Comparison of ENCODE assay signal across 1 cellular context in the genomic region with DNA sequence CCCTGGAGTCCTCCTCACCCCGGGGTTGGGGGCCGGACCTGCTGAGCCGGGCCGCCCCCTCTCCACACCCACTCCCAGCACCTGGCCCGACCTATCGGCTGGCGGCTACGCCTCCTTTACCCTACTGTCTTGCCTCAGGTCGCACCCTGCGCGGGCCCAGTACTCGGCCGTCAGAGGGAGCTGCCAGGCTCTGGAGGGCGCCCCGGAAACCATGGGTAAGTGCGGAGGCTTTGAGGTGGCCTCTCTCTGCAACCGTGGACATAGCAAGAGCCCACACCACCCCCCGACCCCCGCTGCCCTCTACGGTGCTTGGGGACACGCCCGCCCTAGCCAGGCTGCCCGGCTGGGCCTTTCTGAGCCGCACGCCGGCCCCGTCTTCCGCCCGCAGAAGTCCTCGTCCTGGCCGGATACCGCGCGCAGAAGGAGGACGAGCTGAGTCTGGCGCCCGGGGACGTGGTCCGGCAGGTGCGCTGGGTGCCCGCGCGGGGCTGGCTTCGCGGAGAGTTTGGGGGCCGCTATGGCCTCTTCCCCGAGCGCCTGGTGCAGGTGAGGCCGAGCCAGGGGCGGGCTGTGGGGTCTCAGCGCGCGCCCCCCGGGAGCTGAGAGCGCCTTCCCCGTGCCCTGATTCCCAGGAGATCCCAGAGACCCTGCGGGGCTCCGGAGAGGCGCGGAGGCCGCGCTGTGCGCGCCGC.
TF ChIP-seq lines count a peak whose summit lies in the region.

SH3D21 (plus strand) TSS at position 159 of the 692 bp plus-strand sequence; CDS start at position 212, 53 bp downstream.

TF ChIP-seq in HepG2, 621 proteins besides CTCF, POLR2A, EP300 and RAD21 (continued from another document and continues in another):
- TF ChIP-seq, protein P1, sequence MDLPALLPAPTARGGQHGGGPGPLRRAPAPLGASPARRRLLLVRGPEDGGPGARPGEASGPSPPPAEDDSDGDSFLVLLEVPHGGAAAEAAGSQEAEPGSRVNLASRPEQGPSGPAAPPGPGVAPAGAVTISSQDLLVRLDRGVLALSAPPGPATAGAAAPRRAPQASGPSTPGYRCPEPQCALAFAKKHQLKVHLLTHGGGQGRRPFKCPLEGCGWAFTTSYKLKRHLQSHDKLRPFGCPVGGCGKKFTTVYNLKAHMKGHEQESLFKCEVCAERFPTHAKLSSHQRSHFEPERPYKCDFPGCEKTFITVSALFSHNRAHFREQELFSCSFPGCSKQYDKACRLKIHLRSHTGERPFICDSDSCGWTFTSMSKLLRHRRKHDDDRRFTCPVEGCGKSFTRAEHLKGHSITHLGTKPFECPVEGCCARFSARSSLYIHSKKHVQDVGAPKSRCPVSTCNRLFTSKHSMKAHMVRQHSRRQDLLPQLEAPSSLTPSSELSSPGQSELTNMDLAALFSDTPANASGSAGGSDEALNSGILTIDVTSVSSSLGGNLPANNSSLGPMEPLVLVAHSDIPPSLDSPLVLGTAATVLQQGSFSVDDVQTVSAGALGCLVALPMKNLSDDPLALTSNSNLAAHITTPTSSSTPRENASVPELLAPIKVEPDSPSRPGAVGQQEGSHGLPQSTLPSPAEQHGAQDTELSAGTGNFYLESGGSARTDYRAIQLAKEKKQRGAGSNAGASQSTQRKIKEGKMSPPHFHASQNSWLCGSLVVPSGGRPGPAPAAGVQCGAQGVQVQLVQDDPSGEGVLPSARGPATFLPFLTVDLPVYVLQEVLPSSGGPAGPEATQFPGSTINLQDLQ (CRISPR knock-in tag; IDR thresholded peaks at IDR 0.05), result 0 out of 2 replicates have a peak, but pooled peaks have one; percentile 50
- TF ChIP-seq ZNF234 (CRISPR knock-in tag; conservative IDR thresholded peaks at IDR 0.05) (no peak), FOXK2 (IDR thresholded peaks at IDR 0.05) (no peak), NR2F2 (IDR thresholded peaks at IDR 0.05; ENCODE audit: borderline replicate concordance, low read depth) (no peak), ZNF430 (CRISPR knock-in tag; IDR thresholded peaks at IDR 0.05) (peak; percentile 27; the same call in 1 of the 2 replicates), ZMAT3 (CRISPR knock-in tag; conservative IDR thresholded peaks at IDR 0.05) (peak; percentile 57), MBD4 (IDR thresholded peaks at IDR 0.05; ENCODE audit: borderline replicate concordance, low read length) (no peak), ZNF331 (CRISPR knock-in tag; IDR thresholded peaks at IDR 0.05) (no peak), BCL6 (CRISPR knock-in tag; IDR thresholded peaks at IDR 0.05) (no peak), RXRB (CRISPR knock-in tag; IDR thresholded peaks at IDR 0.05; ENCODE audit: borderline replicate concordance) (no peak), SP2 (CRISPR knock-in tag; IDR thresholded peaks at IDR 0.05) (no peak), ZNF354B (CRISPR knock-in tag; IDR thresholded peaks at IDR 0.05) (0 out of 2 replicates have a peak, but pooled peaks have one; percentile 55), ZNF160 (CRISPR knock-in tag; IDR thresholded peaks at IDR 0.05) (no peak; the same call in 1 of the 2 replicates), GFI1 (CRISPR knock-in tag; IDR thresholded peaks at IDR 0.05; ENCODE audit: borderline replicate concordance) (peak; percentile 83), ZFP90 (CRISPR knock-in tag; IDR thresholded peaks at IDR 0.05; ENCODE audit: borderline replicate concordance) (0 out of 2 replicates have a peak, but pooled peaks have one; percentile 45), ZUFSP (CRISPR knock-in tag; IDR thresholded peaks at IDR 0.05; ENCODE audit: borderline replicate concordance) (no peak), MTA1 (CRISPR knock-in tag; IDR thresholded peaks at IDR 0.05; ENCODE audit: borderline replicate concordance) (no peak), NFYC (CRISPR knock-in tag; IDR thresholded peaks at IDR 0.05) (no peak; the same call in 1 of the 2 replicates), ZNF777 (CRISPR knock-in tag; IDR thresholded peaks at IDR 0.05) (no peak; the same call in 1 of the 2 replicates), ZNF772 (CRISPR knock-in tag; IDR thresholded peaks at IDR 0.05) (no peak; the same call in 1 of the 2 replicates), TBX2 (CRISPR knock-in tag; IDR thresholded peaks at IDR 0.05; ENCODE audit: borderline replicate concordance) (no peak; the same call in 1 of the 2 replicates), ERF (CRISPR knock-in tag; IDR thresholded peaks at IDR 0.05) (peak; percentile 28; the same call in 1 of the 2 replicates), ZNF567 (CRISPR knock-in tag; IDR thresholded peaks at IDR 0.05; ENCODE audit: borderline replicate concordance) (no peak), MXI1 (IDR thresholded peaks at IDR 0.05; ENCODE audit: borderline replicate concordance, low read depth, low read length) (peak; percentile 8; the same call in 1 of the 3 replicates), ZNF512 (CRISPR knock-in tag; IDR thresholded peaks at IDR 0.05) (no peak), SALL2 (CRISPR knock-in tag; IDR thresholded peaks at IDR 0.05) (no peak), BRF2 (CRISPR knock-in tag; IDR thresholded peaks at IDR 0.05) (no peak; the same call in 1 of the 2 replicates), MAZ (IDR thresholded peaks at IDR 0.05; ENCODE audit: borderline replicate concordance, low read depth, low read length) (no peak), MAZ (CRISPR knock-in tag; IDR thresholded peaks at IDR 0.05; ENCODE audit: low read depth) (no peak), TOPORS (CRISPR knock-in tag; IDR thresholded peaks at IDR 0.05) (peak; percentile 44; the same call in 1 of the 2 replicates), ZNF496 (CRISPR knock-in tag; IDR thresholded peaks at IDR 0.05; ENCODE audit: insufficient replicate concordance) (no peak), ZIK1 (CRISPR knock-in tag; IDR thresholded peaks at IDR 0.05; ENCODE audit: borderline replicate concordance, low read depth) (no peak; the same call in 1 of the 2 replicates), STAG1 (CRISPR knock-in tag; IDR thresholded peaks at IDR 0.05) (peak; percentile 30), HOXA3 (CRISPR knock-in tag; IDR thresholded peaks at IDR 0.05) (peak; percentile 33; the same call in 1 of the 2 replicates), AHR (CRISPR knock-in tag; IDR thresholded peaks at IDR 0.05) (0 out of 2 replicates have a peak, but pooled peaks have one; percentile 17), FIP1L1 (IDR thresholded peaks at IDR 0.05; ENCODE audit: borderline replicate concordance, insufficient read depth, low read depth, low read length) (no peak), ZNF883 (CRISPR knock-in tag; IDR thresholded peaks at IDR 0.05; ENCODE audit: not compliant biosample characterization) (no peak), ATF7 (IDR thresholded peaks at IDR 0.05) (no peak), ATF7 (CRISPR knock-in tag; IDR thresholded peaks at IDR 0.05) (no peak), ZNF317 (CRISPR knock-in tag; IDR thresholded peaks at IDR 0.05) (no peak), PAWR (CRISPR knock-in tag; IDR thresholded peaks at IDR 0.05; ENCODE audit: borderline replicate concordance) (0 out of 2 replicates have a peak, but pooled peaks have one; percentile 12), ATF5 (CRISPR knock-in tag; IDR thresholded peaks at IDR 0.05; ENCODE audit: low read depth) (no peak), ZNF790 (CRISPR knock-in tag; IDR thresholded peaks at IDR 0.05; ENCODE audit: borderline replicate concordance) (peak; percentile 57), ZNF143 (CRISPR knock-in tag; IDR thresholded peaks at IDR 0.05) (no peak), ATF2 (CRISPR knock-in tag; IDR thresholded peaks at IDR 0.05) (no peak), ZC3H13 (CRISPR knock-in tag; IDR thresholded peaks at IDR 0.05) (peak; percentile 84)
- TF ChIP-seq, protein P2, sequence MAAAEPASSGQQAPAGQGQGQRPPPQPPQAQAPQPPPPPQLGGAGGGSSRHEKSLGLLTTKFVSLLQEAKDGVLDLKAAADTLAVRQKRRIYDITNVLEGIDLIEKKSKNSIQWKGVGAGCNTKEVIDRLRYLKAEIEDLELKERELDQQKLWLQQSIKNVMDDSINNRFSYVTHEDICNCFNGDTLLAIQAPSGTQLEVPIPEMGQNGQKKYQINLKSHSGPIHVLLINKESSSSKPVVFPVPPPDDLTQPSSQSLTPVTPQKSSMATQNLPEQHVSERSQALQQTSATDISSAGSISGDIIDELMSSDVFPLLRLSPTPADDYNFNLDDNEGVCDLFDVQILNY (CRISPR knock-in tag; conservative IDR thresholded peaks at IDR 0.05), result no peak
- TF ChIP-seq, protein P3, sequence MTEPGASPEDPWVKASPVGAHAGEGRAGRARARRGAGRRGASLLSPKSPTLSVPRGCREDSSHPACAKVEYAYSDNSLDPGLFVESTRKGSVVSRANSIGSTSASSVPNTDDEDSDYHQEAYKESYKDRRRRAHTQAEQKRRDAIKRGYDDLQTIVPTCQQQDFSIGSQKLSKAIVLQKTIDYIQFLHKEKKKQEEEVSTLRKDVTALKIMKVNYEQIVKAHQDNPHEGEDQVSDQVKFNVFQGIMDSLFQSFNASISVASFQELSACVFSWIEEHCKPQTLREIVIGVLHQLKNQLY (CRISPR knock-in tag; IDR thresholded peaks at IDR 0.05), result no peak
- TF ChIP-seq, protein P4, sequence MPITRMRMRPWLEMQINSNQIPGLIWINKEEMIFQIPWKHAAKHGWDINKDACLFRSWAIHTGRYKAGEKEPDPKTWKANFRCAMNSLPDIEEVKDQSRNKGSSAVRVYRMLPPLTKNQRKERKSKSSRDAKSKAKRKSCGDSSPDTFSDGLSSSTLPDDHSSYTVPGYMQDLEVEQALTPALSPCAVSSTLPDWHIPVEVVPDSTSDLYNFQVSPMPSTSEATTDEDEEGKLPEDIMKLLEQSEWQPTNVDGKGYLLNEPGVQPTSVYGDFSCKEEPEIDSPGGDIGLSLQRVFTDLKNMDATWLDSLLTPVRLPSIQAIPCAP (CRISPR knock-in tag; IDR thresholded peaks at IDR 0.05; ENCODE audit: low read depth), result no peak
- TF ChIP-seq, protein P5, sequence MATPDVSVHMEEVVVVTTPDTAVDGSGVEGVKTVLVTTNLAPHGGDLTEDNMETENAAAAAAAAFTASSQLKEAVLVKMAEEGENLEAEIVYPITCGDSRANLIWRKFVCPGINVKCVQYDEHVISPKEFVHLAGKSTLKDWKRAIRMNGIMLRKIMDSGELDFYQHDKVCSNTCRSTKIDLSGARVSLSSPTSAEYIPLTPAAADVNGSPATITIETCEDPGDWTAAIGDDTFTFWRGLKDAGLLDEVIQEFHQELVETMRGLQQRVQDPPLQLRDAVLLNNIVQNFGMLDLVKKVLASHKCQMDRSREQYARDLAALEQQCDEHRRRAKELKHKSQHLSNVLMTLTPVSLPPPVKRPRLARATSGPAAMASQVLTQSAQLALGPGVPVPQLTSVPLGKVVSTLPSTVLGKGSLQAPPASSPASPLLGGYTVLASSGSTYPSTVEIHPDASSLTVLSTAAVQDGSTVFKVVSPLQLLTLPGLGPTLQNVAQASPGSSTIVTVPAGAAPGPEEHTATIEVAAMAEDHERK (CRISPR knock-in tag; IDR thresholded peaks at IDR 0.05; ENCODE audit: low read depth), result no peak
- TF ChIP-seq, protein P6, sequence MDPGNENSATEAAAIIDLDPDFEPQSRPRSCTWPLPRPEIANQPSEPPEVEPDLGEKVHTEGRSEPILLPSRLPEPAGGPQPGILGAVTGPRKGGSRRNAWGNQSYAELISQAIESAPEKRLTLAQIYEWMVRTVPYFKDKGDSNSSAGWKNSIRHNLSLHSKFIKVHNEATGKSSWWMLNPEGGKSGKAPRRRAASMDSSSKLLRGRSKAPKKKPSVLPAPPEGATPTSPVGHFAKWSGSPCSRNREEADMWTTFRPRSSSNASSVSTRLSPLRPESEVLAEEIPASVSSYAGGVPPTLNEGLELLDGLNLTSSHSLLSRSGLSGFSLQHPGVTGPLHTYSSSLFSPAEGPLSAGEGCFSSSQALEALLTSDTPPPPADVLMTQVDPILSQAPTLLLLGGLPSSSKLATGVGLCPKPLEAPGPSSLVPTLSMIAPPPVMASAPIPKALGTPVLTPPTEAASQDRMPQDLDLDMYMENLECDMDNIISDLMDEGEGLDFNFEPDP (CRISPR knock-in tag; conservative IDR thresholded peaks at IDR 0.05), result no peak
